Comparison of ENCODE assay signal across 1 cellular context in genomic region chr19:1923319-1923718, GRCh38.
TF ChIP-seq lines count a peak whose summit lies in the region.

No MANE protein-coding gene starts in this region.

TF ChIP-seq in IMR-90, 13 proteins besides CTCF, POLR2A, EP300 and RAD21:
- TF ChIP-seq BHLHE40 (IDR thresholded peaks at IDR 0.05; ENCODE audit: low read depth, low read length) = no peak
- no peak for TF ChIP-seq MXI1 (IDR thresholded peaks at IDR 0.05; ENCODE audit: borderline replicate concordance, low read depth, low read length)
- no peak for TF ChIP-seq SMC3 (IDR thresholded peaks at IDR 0.05; ENCODE audit: low read depth, low read length)
- TF ChIP-seq RCOR1 (IDR thresholded peaks at IDR 0.05; ENCODE audit: insufficient replicate concordance, low read length) = no peak
- TF ChIP-seq MAZ (IDR thresholded peaks at IDR 0.05; ENCODE audit: borderline replicate concordance, low read depth, low read length) = no peak
- TF ChIP-seq MAFK (IDR thresholded peaks at IDR 0.05; ENCODE audit: low read depth, low read length) = no peak
- no peak for TF ChIP-seq USF2 (IDR thresholded peaks at IDR 0.05; ENCODE audit: low read depth, low read length)
